ENCODE assay signal across 1 cellular context in the genomic region with DNA sequence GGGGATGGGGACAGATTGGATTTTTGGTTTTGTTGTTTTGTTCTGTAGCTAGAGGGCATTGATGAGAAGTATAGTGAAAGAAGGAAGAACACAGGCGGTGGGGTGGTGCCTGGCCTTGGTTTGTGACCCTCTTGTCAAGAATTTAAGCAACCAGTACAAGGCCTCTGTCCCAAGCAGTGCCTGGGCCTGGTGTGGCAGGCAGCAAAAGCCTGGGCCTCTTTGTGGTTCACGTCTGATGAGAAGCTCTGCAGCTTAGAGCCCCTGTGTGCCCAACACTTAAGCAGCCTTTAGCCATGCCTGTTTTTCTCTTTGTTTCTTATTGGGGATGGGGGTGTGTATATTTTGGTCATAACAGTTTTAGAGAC.
TF ChIP-seq lines count a peak whose summit lies in the region.

No MANE protein-coding gene starts in this region.

TF ChIP-seq in GM12878, 131 proteins besides CTCF, POLR2A, EP300 and RAD21 (continued from another document):
- TF ChIP-seq, protein P1, sequence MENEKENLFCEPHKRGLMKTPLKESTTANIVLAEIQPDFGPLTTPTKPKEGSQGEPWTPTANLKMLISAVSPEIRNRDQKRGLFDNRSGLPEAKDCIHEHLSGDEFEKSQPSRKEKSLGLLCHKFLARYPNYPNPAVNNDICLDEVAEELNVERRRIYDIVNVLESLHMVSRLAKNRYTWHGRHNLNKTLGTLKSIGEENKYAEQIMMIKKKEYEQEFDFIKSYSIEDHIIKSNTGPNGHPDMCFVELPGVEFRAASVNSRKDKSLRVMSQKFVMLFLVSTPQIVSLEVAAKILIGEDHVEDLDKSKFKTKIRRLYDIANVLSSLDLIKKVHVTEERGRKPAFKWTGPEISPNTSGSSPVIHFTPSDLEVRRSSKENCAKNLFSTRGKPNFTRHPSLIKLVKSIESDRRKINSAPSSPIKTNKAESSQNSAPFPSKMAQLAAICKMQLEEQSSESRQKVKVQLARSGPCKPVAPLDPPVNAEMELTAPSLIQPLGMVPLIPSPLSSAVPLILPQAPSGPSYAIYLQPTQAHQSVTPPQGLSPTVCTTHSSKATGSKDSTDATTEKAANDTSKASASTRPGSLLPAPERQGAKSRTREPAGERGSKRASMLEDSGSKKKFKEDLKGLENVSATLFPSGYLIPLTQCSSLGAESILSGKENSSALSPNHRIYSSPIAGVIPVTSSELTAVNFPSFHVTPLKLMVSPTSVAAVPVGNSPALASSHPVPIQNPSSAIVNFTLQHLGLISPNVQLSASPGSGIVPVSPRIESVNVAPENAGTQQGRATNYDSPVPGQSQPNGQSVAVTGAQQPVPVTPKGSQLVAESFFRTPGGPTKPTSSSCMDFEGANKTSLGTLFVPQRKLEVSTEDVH (IDR thresholded peaks at IDR 0.05; ENCODE audit: low read depth, partially characterized antibody) = no peak
- TF ChIP-seq ZNF217 (IDR thresholded peaks at IDR 0.05) (no peak), SMARCA5 (IDR thresholded peaks at IDR 0.05) (no peak)
